Comparison of ENCODE assay signal across 18 cellular contexts in the genomic region with DNA sequence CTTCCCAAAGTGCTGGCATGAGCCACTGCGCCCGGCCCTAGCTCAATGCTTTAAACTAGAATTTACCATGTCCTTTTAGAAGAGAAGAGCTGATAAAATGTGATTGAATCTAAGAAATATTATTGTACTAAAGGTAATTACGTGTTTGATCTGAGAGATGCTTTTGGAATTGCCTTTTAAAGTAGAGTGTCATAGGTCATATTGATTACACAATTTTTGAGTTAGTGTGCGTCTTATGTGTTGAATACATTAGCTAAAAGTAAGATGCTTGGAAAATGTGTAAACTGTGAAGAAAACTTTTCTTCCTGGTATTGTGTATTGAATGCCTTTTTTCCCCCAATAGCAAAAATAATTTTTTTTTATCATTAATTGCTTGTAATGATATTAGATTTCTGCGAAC.
"Had no signal": no experiment of that assay in that cellular context is flagged by ENCODE, and none has a peak within 500 bp of the region (broad histone marks: within the 10 kb centered on the region; RNA-seq: fewer than 3 reads in every experiment).

No MANE protein-coding gene starts in this region.

- H3K9me3 Mint-ChIP-seq: naive B cell had no signal

- H3K27ac ChIP-seq: foreskin keratinocyte, left lung, neutrophil, tibial nerve, uterus, WERI-Rb-1 had no signal

- ATAC-seq: body of pancreas, left lung, mucosa of descending colon had no signal

- H3K27me3 Mint-ChIP-seq: naive B cell had no signal

- DNase-seq: activated CD4-positive, alpha-beta T cell treated with anti-CD3 and anti-CD28 coated beads for 1 hour; activated naive CD4-positive, alpha-beta T cell; body of pancreas; glutamatergic neuron; hypothalamus; kidney; left lung; mucosa of descending colon; naive B cell; retina; stimulated activated naive CD4-positive, alpha-beta T cell treated with Interleukin-2 at 50 U/mL for 16 hours; T-helper 2 cell; uterus; WERI-Rb-1 had no signal

- H3K36me3 ChIP-seq: uterus had no signal

- H3K27ac Mint-ChIP-seq: activated T-helper 1 cell treated with anti-CD3 and anti-CD28 coated beads, Interleukin-12 subunit alpha, Interleukin-12 subunit beta, Interleukin-2, Interleukin-4 antibody, amounts not matched to agents 30 ng/mL and 10 ng/mL and 1 ng/mL, durations not matched to agents 14 hours and 24 hours and 36 hours had no signal

- H3K4me3 ChIP-seq: body of pancreas, left lung, mucosa of descending colon, tibial nerve, uterus had no signal

- H3K9me3 ChIP-seq: body of pancreas, mucosa of descending colon, neutrophil, uterus had no signal

- H3K4me3 Mint-ChIP-seq: activated T-helper 1 cell treated with anti-CD3 and anti-CD28 coated beads, Interleukin-12 subunit alpha, Interleukin-12 subunit beta, Interleukin-2, Interleukin-4 antibody, amounts not matched to agents 30 ng/mL and 10 ng/mL and 1 ng/mL, durations not matched to agents 14 hours and 24 hours and 36 hours; naive B cell had no signal

- H3K4me1 ChIP-seq: foreskin keratinocyte, uterus had no signal

- H3K27me3 ChIP-seq: body of pancreas, foreskin keratinocyte, left lung, neutrophil, tibial nerve, uterus had no signal
